In the genomic region with DNA sequence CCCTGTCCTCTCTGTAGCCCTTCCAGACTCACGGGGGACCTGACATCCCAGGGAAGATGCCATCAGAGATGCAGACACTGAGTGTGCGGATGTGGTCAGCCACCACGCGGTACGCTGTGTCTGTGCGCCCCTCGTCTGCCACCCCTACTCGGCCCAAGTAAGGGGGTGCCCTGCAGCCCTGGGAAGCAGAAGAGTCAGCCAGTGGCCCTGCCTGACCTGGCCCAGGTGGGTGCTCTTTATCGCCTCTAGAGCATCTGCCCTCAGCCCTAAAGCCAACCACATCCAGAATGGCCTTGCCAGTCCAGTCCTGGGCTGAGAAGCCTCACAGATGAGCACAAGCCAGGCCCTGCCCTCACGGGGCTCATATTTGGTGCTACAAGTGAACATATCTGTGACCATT, we compare ENCODE assay signal across 1 cellular context.
TF ChIP-seq lines count a peak whose summit lies in the region.

No MANE protein-coding gene starts in this region.

TF ChIP-seq in K562, 482 proteins besides CTCF, POLR2A, EP300 and RAD21:
- TF ChIP-seq TBP (optimal IDR thresholded peaks at IDR 0.05; ENCODE audit: low read depth, low read length) (no peak), HNRNPLL (IDR thresholded peaks at IDR 0.05; ENCODE audit: low read depth, low read length, poor library complexity, severe bottlenecking) (no peak), EP400 (IDR thresholded peaks at IDR 0.05) (no peak), POLR2B (IDR thresholded peaks at IDR 0.05; ENCODE audit: low read depth, partially characterized antibody) (no peak), POLR2G (IDR thresholded peaks at IDR 0.05; ENCODE audit: low read depth, low read length) (peak; percentile 71), RBFOX2 (IDR thresholded peaks at IDR 0.05; ENCODE audit: low read depth, low read length) (peak; percentile 56), SAFB2 (IDR thresholded peaks at IDR 0.05; ENCODE audit: borderline replicate concordance, low read depth, low read length, severe bottlenecking) (no peak), ZNF165 (CRISPR knock-in tag; IDR thresholded peaks at IDR 0.05; ENCODE audit: borderline replicate concordance) (no peak), XRCC5 (IDR thresholded peaks at IDR 0.05; ENCODE audit: low read depth, low read length) (no peak), CREB1 (IDR thresholded peaks at IDR 0.05) (no peak), CREB1 (CRISPR knock-in tag; IDR thresholded peaks at IDR 0.05) (no peak)
- TF ChIP-seq, protein P1, sequence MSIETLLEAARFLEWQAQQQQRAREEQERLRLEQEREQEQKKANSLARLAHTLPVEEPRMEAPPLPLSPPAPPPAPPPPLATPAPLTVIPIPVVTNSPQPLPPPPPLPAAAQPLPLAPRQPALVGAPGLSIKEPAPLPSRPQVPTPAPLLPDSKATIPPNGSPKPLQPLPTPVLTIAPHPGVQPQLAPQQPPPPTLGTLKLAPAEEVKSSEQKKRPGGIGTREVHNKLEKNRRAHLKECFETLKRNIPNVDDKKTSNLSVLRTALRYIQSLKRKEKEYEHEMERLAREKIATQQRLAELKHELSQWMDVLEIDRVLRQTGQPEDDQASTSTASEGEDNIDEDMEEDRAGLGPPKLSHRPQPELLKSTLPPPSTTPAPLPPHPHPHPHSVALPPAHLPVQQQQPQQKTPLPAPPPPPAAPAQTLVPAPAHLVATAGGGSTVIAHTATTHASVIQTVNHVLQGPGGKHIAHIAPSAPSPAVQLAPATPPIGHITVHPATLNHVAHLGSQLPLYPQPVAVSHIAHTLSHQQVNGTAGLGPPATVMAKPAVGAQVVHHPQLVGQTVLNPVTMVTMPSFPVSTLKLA (conservative IDR thresholded peaks at IDR 0.05) = no peak
- TF ChIP-seq, protein P2, sequence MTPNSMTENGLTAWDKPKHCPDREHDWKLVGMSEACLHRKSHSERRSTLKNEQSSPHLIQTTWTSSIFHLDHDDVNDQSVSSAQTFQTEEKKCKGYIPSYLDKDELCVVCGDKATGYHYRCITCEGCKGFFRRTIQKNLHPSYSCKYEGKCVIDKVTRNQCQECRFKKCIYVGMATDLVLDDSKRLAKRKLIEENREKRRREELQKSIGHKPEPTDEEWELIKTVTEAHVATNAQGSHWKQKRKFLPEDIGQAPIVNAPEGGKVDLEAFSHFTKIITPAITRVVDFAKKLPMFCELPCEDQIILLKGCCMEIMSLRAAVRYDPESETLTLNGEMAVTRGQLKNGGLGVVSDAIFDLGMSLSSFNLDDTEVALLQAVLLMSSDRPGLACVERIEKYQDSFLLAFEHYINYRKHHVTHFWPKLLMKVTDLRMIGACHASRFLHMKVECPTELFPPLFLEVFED (CRISPR knock-in tag; conservative IDR thresholded peaks at IDR 0.05) = 0 out of 2 replicates have a peak, but pooled peaks have one; percentile 28
- TF ChIP-seq, protein P3, sequence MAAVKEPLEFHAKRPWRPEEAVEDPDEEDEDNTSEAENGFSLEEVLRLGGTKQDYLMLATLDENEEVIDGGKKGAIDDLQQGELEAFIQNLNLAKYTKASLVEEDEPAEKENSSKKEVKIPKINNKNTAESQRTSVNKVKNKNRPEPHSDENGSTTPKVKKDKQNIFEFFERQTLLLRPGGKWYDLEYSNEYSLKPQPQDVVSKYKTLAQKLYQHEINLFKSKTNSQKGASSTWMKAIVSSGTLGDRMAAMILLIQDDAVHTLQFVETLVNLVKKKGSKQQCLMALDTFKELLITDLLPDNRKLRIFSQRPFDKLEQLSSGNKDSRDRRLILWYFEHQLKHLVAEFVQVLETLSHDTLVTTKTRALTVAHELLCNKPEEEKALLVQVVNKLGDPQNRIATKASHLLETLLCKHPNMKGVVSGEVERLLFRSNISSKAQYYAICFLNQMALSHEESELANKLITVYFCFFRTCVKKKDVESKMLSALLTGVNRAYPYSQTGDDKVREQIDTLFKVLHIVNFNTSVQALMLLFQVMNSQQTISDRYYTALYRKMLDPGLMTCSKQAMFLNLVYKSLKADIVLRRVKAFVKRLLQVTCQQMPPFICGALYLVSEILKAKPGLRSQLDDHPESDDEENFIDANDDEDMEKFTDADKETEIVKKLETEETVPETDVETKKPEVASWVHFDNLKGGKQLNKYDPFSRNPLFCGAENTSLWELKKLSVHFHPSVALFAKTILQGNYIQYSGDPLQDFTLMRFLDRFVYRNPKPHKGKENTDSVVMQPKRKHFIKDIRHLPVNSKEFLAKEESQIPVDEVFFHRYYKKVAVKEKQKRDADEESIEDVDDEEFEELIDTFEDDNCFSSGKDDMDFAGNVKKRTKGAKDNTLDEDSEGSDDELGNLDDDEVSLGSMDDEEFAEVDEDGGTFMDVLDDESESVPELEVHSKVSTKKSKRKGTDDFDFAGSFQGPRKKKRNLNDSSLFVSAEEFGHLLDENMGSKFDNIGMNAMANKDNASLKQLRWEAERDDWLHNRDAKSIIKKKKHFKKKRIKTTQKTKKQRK (IDR thresholded peaks at IDR 0.05; ENCODE audit: borderline replicate concordance, low read depth, low read length) = no peak
